8 cellular contexts compared by ENCODE assay signal in genomic region chr2:108786354-108787208, GRCh38. TPM values are rescaled to one million over a fixed set of nuclear protein-coding genes. Genes with fewer than 3 reads are reported as not detected.
DNase-seq lines count a peak whose midpoint lies in the region; ATAC-seq and TF ChIP-seq lines count a peak whose summit lies in the region.

Gene CCDC138 (plus strand): TSS chr2:108786771. CDS start chr2:108786823, 52 bp downstream.

- peaks cover 14% of the 10 kb centered on the region for H3K4me1 Mint-ChIP-seq in activated CD4-positive, alpha-beta T cell treated with anti-CD3 and anti-CD28 coated beads for 36 hours

- intact Hi-C loops in activated CD4-positive, alpha-beta T cell treated with anti-CD3 and anti-CD28 coated beads for 36 hours (cut with DNase I, micrococcal nuclease) = loop anchor here (1.0 to 5.0 kb wide), 7 partner anchors 67 to 338 kb away; partner anchors contain the start of genes EDAR (in 1 of the 2), GCC2 (in 1 of the 2), LIMS1 (in 1 of the 2) and RANBP2 (in 1 of the 2)

- peak within 1 kb of the TSS; percentile 76 for H3K4me3 Mint-ChIP-seq in activated CD4-positive, alpha-beta T cell treated with anti-CD3 and anti-CD28 coated beads for 36 hours

- TF ChIP-seq CTCF in BE2C (IDR thresholded peaks at IDR 0.05; ENCODE audit: low read depth, low read length) = no peak

- H3K4me3 ChIP-seq in BE2C (ENCODE audit: low read depth, low read length) = peak within 1 kb of the TSS; percentile 76

- peak within 1 kb of the TSS; percentile 95 for H3K27ac Mint-ChIP-seq in activated CD4-positive, alpha-beta T cell treated with anti-CD3 and anti-CD28 coated beads for 36 hours

- peaks cover 29% of the 10 kb centered on the region for H3K36me3 Mint-ChIP-seq in activated CD4-positive, alpha-beta T cell treated with anti-CD3 and anti-CD28 coated beads for 36 hours (ENCODE audit: low read depth)

- peak within 1 kb of the TSS; percentile 60 for H3K27ac ChIP-seq in cingulate gyrus (ENCODE audit: low read depth, low read length)

- H3K9me3 ChIP-seq in BE2C = no peaks in the 10 kb centered on the region

- POLR2A ChIA-PET in activated CD4-positive, alpha-beta T cell treated with anti-CD3 and anti-CD28 coated beads for 36 hours (lab: Charles Lee) = no interaction called here

- peak; percentile 76 for TF ChIP-seq POLR2A in GM19193 (IDR thresholded peaks at IDR 0.05; ENCODE audit: extremely low read depth, insufficient read depth, insufficient read length)

- peaks cover 4% of the 10 kb centered on the region for H3K36me3 ChIP-seq in BE2C

- peak; percentile 99 for ATAC-seq in HG03432 (IDR thresholded peaks at IDR 0.05; ENCODE audit: unreplicated experiment)
- ATAC-seq in activated CD4-positive, alpha-beta T cell treated with anti-CD3 and anti-CD28 coated beads for 36 hours = peak; percentile 98

- DNase-seq in BE2C (peak; percentile 90), NCI-H524 treated with DMSO at 0.1 percent for 48 hours (lab: John Stamatoyannopoulos, UW) (peak; percentile 64), left kidney (ENCODE audit: low read depth, low spot score) (peak; percentile 98)
- peak; percentile 96 for DNase-seq in activated CD4-positive, alpha-beta T cell treated with anti-CD3 and anti-CD28 coated beads for 36 hours
- peak; percentile 91 for DNase-seq in stimulated activated CD4-positive, alpha-beta T cell treated with anti-CD3 and anti-CD28 coated beads, Interleukin-1b, Interleukin-23, amount 100 ng/mL, for 48 hours

- no peaks in the 10 kb centered on the region for H3K4me1 ChIP-seq in BE2C

- H3K27me3 Mint-ChIP-seq in activated CD4-positive, alpha-beta T cell treated with anti-CD3 and anti-CD28 coated beads for 36 hours = no peaks in the 10 kb centered on the region

- CTCF ChIA-PET in activated CD4-positive, alpha-beta T cell treated with anti-CD3 and anti-CD28 coated beads for 36 hours (lab: Charles Lee) = no interaction called here

- H3K27me3 ChIP-seq in BE2C = no peaks in the 10 kb centered on the region

- H3K9me3 Mint-ChIP-seq in activated CD4-positive, alpha-beta T cell treated with anti-CD3 and anti-CD28 coated beads for 36 hours (ENCODE audit: low read depth) = no peaks in the 10 kb centered on the region

RNA-seq across cellular contexts. Expression of gene CCDC138, which starts in this region (rescaled TPM):
- 1.7 TPM for polyA plus RNA-seq in BE2C (2012; ENCODE audit: insufficient read depth, insufficient read length, low read depth)
- total RNA-seq in activated CD4-positive, alpha-beta T cell treated with anti-CD3 and anti-CD28 coated beads for 36 hours = 10 to 100 TPM; 14.3 to 15.3 TPM

Comparison
In these comparisons a context has a peak if more than half of its experiments do, and no peak if none do; other contexts are left out.
1. Peak in every context shown above with its lines: DNase-seq, ATAC-seq, H3K4me3 ChIP-seq and H3K27ac ChIP-seq.